ENCODE assay signal across 22 cellular contexts in genomic region chr13:106354961-106355360, GRCh38.
DNase-seq lines count a peak whose midpoint lies in the region; ATAC-seq and TF ChIP-seq lines count a peak whose summit lies in the region.
"Had no signal": no experiment of that assay in that cellular context is flagged by ENCODE, and none has a peak within 500 bp of the region (broad histone marks: within the 10 kb centered on the region; RNA-seq: fewer than 3 reads in every experiment).

No MANE protein-coding gene starts in this region.

- TF ChIP-seq CTCF in transverse colon (IDR thresholded peaks at IDR 0.05) (no peak), A673 (conservative IDR thresholded peaks at IDR 0.05; ENCODE audit: low read depth, low read length) (no peak)

- in situ Hi-C loops in transverse colon (cut with MboI; ENCODE audit: low pct_ligation_motif_present in 1 of 4, low pct_unique_long_range_greater_than_20kb in 1 of 4, low sequenced_read_pairs in 3 of 4), result no loop called here

- intact Hi-C loops in transverse colon (cut with DNase I; ENCODE audit: low total_unique reads) (no loop called here), A673 (cut with micrococcal nuclease; ENCODE audit: unreplicated experiment) (no loop called here)

- peak; percentile 26 to 28 for DNase-seq in NCI-H2081 (lab: John Stamatoyannopoulos, UW)
- DNase-seq in NCI-H2081 treated with DMSO at 0.1 percent for 48 hours (lab: John Stamatoyannopoulos, UW), result no peak
- DNase-seq in NCI-H2227 (lab: John Stamatoyannopoulos, UW; ENCODE audit: unreplicated experiment), result peak; percentile 26
- DNase-seq in SW480 (ENCODE audit: low spot score), result peak; percentile 82
- peak; percentile 48 for DNase-seq in transverse colon
- DNase-seq in A673 (ENCODE audit: low spot score), result no peak
- DNase-seq in COLO668 (lab: John Stamatoyannopoulos, UW; ENCODE audit: unreplicated experiment), result no peak
- DNase-seq: Calu3; CD4-positive, alpha-beta memory T cell; DMS53; GDM1; KBM-7; NCI-H1092 treated with DMSO at 0.1 percent for 48 hours; NCI-H2029 treated with DMSO at 0.1 percent for 48 hours; NCI-H226; NCI-H510A treated with DMSO at 0.1 percent for 48 hours had no signal

- TF ChIP-seq EP300 in transverse colon (IDR thresholded peaks at IDR 0.05; ENCODE audit: low read depth), result no peak

- H3K27me3 ChIP-seq in transverse colon (no peaks in the 10 kb centered on the region), A673 (replicated peaks; ENCODE audit: insufficient read depth, low read depth, low read length, poor library complexity) (peaks cover 5% of the 10 kb centered on the region)

- H3K4me3 ChIP-seq in transverse colon (no peak overlapping the region), A673 (ENCODE audit: low read depth, low read length, poor library complexity, severe bottlenecking) (no peak overlapping the region)
- H3K4me3 ChIP-seq: BLaER1 treated with 17β-estradiol and CSF1 and Interleukin-3, amounts not matched to agents 10 nM and 100 nM had no signal

- peak overlapping the region; percentile 19 to 67 (median 47) for H3K27ac ChIP-seq in transverse colon
- no peak overlapping the region for H3K27ac ChIP-seq in A673 (ENCODE audit: low read depth, low read length, poor library complexity, severe bottlenecking)
- H3K27ac ChIP-seq: 22Rv1; BLaER1 treated with 17β-estradiol and CSF1 and Interleukin-3, amounts not matched to agents 10 nM and 100 nM; HL-60 had no signal

- ATAC-seq in HG03354 (IDR thresholded peaks at IDR 0.05; ENCODE audit: poor library complexity, severe bottlenecking, unreplicated experiment), result no peak
- ATAC-seq: HepG2, Right ventricle myocardium inferior had no signal

- H3K4me1 ChIP-seq in transverse colon (peaks cover 0 to 15% (median 7%) of the 10 kb centered on the region in 4 donors), A673 (ENCODE audit: insufficient read depth, low read length, poor library complexity, severe bottlenecking) (no peaks in the 10 kb centered on the region)

- H3K36me3 ChIP-seq in transverse colon, result no peaks in the 10 kb centered on the region
- H3K36me3 ChIP-seq in A673 (ENCODE audit: insufficient read depth, low read length, poor library complexity, severe bottlenecking), result no peaks in the 10 kb centered on the region
- H3K36me3 ChIP-seq: BLaER1 treated with 17β-estradiol and CSF1 and Interleukin-3, amounts not matched to agents 10 nM and 100 nM had no signal

- POLR2A ChIA-PET in A673 (lab: Charles Lee; ENCODE audit: low non-redundant PET), result no interaction called here

- TF ChIP-seq POLR2A in transverse colon (IDR thresholded peaks at IDR 0.05), result no peak

- 61% methylated on average over 3 of the region's 3 CpGs; no CpG with 5 or more reads in 1 of the 2 donors for WGBS in transverse colon (ENCODE audit: low coverage in 1 of 2), 2 donors

- H3K9me3 ChIP-seq in transverse colon (no peaks in the 10 kb centered on the region), A673 (ENCODE audit: low read depth, low read length, poor library complexity, severe bottlenecking) (no peaks in the 10 kb centered on the region)

- BruUV-seq in A673 (replicated peaks; lab: Mats Ljungman, UMichigan), result no TSS peak

- CTCF ChIA-PET in A673 (lab: Charles Lee), result no interaction called here

Comparison
In these comparisons a context has a peak if more than half of its experiments do, and no peak if none do; other contexts are left out.
1. DNase-seq: peak in NCI-H2081 (2 of 2), NCI-H2227 (single experiment), SW480 (single experiment) and transverse colon (single experiment); none in NCI-H2081 treated with DMSO at 0.1 percent for 48 hours (single experiment), A673 (single experiment) and COLO668 (single experiment).